14 cellular contexts compared by ENCODE assay signal in the genomic region with DNA sequence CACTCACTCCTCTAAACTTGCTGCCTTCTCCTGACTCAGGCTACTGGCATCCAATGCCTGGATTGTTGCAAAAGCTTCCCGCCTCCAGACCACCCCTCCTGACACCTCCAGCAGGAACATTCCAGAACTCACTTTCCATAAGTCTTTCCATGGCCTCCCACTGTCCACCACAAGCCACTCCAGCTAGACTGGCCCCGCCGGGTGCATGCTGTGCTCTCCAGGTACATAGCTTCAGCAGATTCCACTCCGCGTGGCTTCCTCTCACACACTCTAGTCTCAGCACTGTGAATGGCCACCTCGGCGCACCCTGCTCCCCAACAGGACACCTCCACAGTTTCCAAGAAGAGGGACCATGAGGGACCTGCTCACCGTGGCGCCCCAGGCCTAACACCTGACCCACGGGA. TPM values are rescaled to one million over a fixed set of nuclear protein-coding genes. Genes with fewer than 3 reads are reported as not detected.
DNase-seq lines count a peak whose midpoint lies in the region; ATAC-seq and TF ChIP-seq lines count a peak whose summit lies in the region.
"Had no signal": no experiment of that assay in that cellular context is flagged by ENCODE, and none has a peak within 500 bp of the region (broad histone marks: within the 10 kb centered on the region; RNA-seq: fewer than 3 reads in every experiment).

No MANE protein-coding gene starts in this region.

- H3K4me1 Mint-ChIP-seq in endodermal cell (peaks cover 14% of the 10 kb centered on the region), progenitor cell of endocrine pancreas (ENCODE audit: low read depth) (peaks cover 25% of the 10 kb centered on the region)

- H3K4me3 ChIP-seq in PC-3 (ENCODE audit: low read length) (no peak overlapping the region), endodermal cell (ENCODE audit: low read length) (no peak overlapping the region)
- H3K4me3 ChIP-seq: colonic mucosa, ovary had no signal

- no peaks in the 10 kb centered on the region for H3K27me3 ChIP-seq in PC-3 (ENCODE audit: low read length)
- no peaks in the 10 kb centered on the region for H3K27me3 ChIP-seq in endodermal cell (ENCODE audit: control insufficient read depth, insufficient read depth, low read length, poor library complexity, severe bottlenecking)
- H3K27me3 ChIP-seq: colonic mucosa, ovary had no signal

- no peak overlapping the region for H3K9ac ChIP-seq in PC-3 (ENCODE audit: low read length)
- H3K9ac ChIP-seq in endodermal cell (ENCODE audit: extremely low read depth, low read length, poor library complexity, severe bottlenecking): no peak overlapping the region

- no peaks in the 10 kb centered on the region for H3K9me3 Mint-ChIP-seq in endodermal cell
- H3K9me3 Mint-ChIP-seq in progenitor cell of endocrine pancreas (ENCODE audit: low read depth): no peaks in the 10 kb centered on the region

- H3K4me3 Mint-ChIP-seq in endodermal cell: no peak overlapping the region
- no peak overlapping the region for H3K4me3 Mint-ChIP-seq in progenitor cell of endocrine pancreas (ENCODE audit: low read depth)

- 95 to 96% methylated on average over 5 to 10 of the region's 10 CpGs for WGBS in endodermal cell (ENCODE audit: insufficient coverage in 1 of 2, insufficient read length in 1 of 2), 2 experiments

- POLR2A ChIA-PET in PC-3 (lab: Charles Lee; ENCODE audit: unreplicated experiment): interaction anchor here (0.5 kb wide), 1 partner anchor 25 kb away, joined by 5 read pairs; no protein-coding TSS in a partner anchor

- CTCF ChIA-PET in PC-3 (lab: Charles Lee): no interaction called here

- no peaks in the 10 kb centered on the region for H3K9me2 ChIP-seq in PC-3 (replicated peaks; ENCODE audit: low read length)

- H3K4me1 ChIP-seq in PC-3 (ENCODE audit: insufficient read depth, low read length) (peaks cover 38% of the 10 kb centered on the region), endodermal cell (ENCODE audit: control insufficient read depth, insufficient read depth, low read length) (no peaks in the 10 kb centered on the region)
- H3K4me1 ChIP-seq: colonic mucosa had no signal

- no peak for ATAC-seq in PC-3
- ATAC-seq in HG03175 (IDR thresholded peaks at IDR 0.05; ENCODE audit: unreplicated experiment): no peak
- ATAC-seq in GM21381 (IDR thresholded peaks at IDR 0.05; ENCODE audit: unreplicated experiment): no peak

- peaks cover 76% of the 10 kb centered on the region for H3K36me3 Mint-ChIP-seq in endodermal cell (ENCODE audit: low read depth)
- peaks cover 24% of the 10 kb centered on the region for H3K36me3 Mint-ChIP-seq in progenitor cell of endocrine pancreas (ENCODE audit: insufficient read depth)

- H3K36me3 ChIP-seq in PC-3 (ENCODE audit: low read depth, low read length) (peaks cover 49% of the 10 kb centered on the region), endodermal cell (ENCODE audit: control insufficient read depth, insufficient read depth, low read length) (peaks cover 73% of the 10 kb centered on the region)
- H3K36me3 ChIP-seq: colonic mucosa, ovary had no signal

- H3K27me3 Mint-ChIP-seq in endodermal cell (ENCODE audit: insufficient read depth) (no peaks in the 10 kb centered on the region), progenitor cell of endocrine pancreas (no peaks in the 10 kb centered on the region)

- no peak for TF ChIP-seq CTCF in PC-3 (conservative IDR thresholded peaks at IDR 0.05; ENCODE audit: low read depth, low read length)
- TF ChIP-seq CTCF in endodermal cell (conservative IDR thresholded peaks at IDR 0.05): no peak
- no peak for TF ChIP-seq CTCF in progenitor cell of endocrine pancreas (IDR thresholded peaks at IDR 0.05; ENCODE audit: unreplicated experiment)

- H2AFZ ChIP-seq in PC-3 (ENCODE audit: low read length): no peak overlapping the region

- peaks cover 4% of the 10 kb centered on the region for H3F3A ChIP-seq in PC-3 (ENCODE audit: low read length, unreplicated experiment)

- intact Hi-C loops in PC-3 (cut with micrococcal nuclease): no loop called here

- no TSS peak for BruUV-seq in PC-3 (replicated peaks; lab: Mats Ljungman, UMichigan)

- peak; percentile 63 for DNase-seq in EH (ENCODE audit: low read depth)
- peak; percentile 38 for DNase-seq in PC-3
- DNase-seq in endodermal cell: no peak
- DNase-seq in progenitor cell of endocrine pancreas (ENCODE audit: low spot score, unreplicated experiment): no peak
- DNase-seq in C1 segment of cervical spinal cord (lab: John Stamatoyannopoulos, UW): no peak
- DNase-seq: colonic mucosa; DMS79; left cardiac atrium; NCI-H524; SIG-M5; stimulated activated naive CD8-positive, alpha-beta T cell treated with anti-CD3 and anti-CD28 coated beads, Interleukin-15, Interleukin-2, amounts not matched to agents 100 U/mL and 50 U/mL, for 24 hours had no signal

- H3K9me3 ChIP-seq in PC-3 (ENCODE audit: low read length) (no peaks in the 10 kb centered on the region), endodermal cell (ENCODE audit: control insufficient read depth, low read length) (no peaks in the 10 kb centered on the region)
- H3K9me3 ChIP-seq: colonic mucosa, ovary had no signal

- peaks cover 54% of the 10 kb centered on the region for H3K79me2 ChIP-seq in PC-3 (ENCODE audit: low read length)

- H3K4me2 ChIP-seq in PC-3 (ENCODE audit: low read length): no peak overlapping the region

- no peak overlapping the region for H3K27ac ChIP-seq in PC-3 (ENCODE audit: low read length)
- H3K27ac ChIP-seq in endodermal cell (ENCODE audit: low read depth, low read length): no peak overlapping the region
- H3K27ac ChIP-seq: colonic mucosa, ovary had no signal

- H3K27ac Mint-ChIP-seq in endodermal cell: peak overlapping the region; percentile 82
- H3K27ac Mint-ChIP-seq in progenitor cell of endocrine pancreas: peak overlapping the region; percentile 23

- H4K20me1 ChIP-seq in PC-3 (ENCODE audit: low read length): peaks cover 72% of the 10 kb centered on the region

RNA-seq across cellular contexts. Expression of a gene that starts 25.9 kb away (rescaled TPM):
- total RNA-seq in PC-3 (2014; rRNA removed): 23.3 and 34.6 TPM in 2 replicates
- total RNA-seq in endodermal cell: 10 to 100 TPM; 34.5 to 39.5 TPM
- polyA plus RNA-seq in endodermal cell (2013, experiment 1 of 2): 25.9 TPM
- 24.1 TPM for polyA plus RNA-seq in endodermal cell (2013, experiment 2 of 2)
- total RNA-seq in progenitor cell of endocrine pancreas: 46.5 and 47.7 TPM in 2 replicates

RNA-seq across cellular contexts. Expression of a gene that starts 49.9 kb away (rescaled TPM):
- total RNA-seq in PC-3 (2014; rRNA removed) (0.87 and 2.4 TPM in 2 replicates), endodermal cell (1 to 10 TPM; 1.0 to 1.8 TPM), progenitor cell of endocrine pancreas (4.8 and 5.3 TPM in 2 replicates)
- polyA plus RNA-seq in endodermal cell (2013, experiment 1 of 2): 0.50 TPM
- 0.46 TPM for polyA plus RNA-seq in endodermal cell (2013, experiment 2 of 2)

RNA-seq across cellular contexts. Expression of a gene that starts 58.9 kb away (rescaled TPM):
- total RNA-seq in PC-3 (2014; rRNA removed) (109 and 133 TPM in 2 replicates), endodermal cell (100 to 1,000 TPM; 113 to 118 TPM), progenitor cell of endocrine pancreas (93.8 and 102 TPM in 2 replicates)
- 54.9 TPM for polyA plus RNA-seq in endodermal cell (2013, experiment 1 of 2)
- 52.0 TPM for polyA plus RNA-seq in endodermal cell (2013, experiment 2 of 2)

RNA-seq across cellular contexts. Expression of a gene that starts 59.0 kb away (rescaled TPM):
- 3.5 and 3.9 TPM in 2 replicates for total RNA-seq in PC-3 (2014; rRNA removed)
- 1 to 10 TPM; 1.3 to 1.8 TPM for total RNA-seq in endodermal cell
- 1.8 TPM for polyA plus RNA-seq in endodermal cell (2013, experiment 1 of 2)
- 1.5 TPM for polyA plus RNA-seq in endodermal cell (2013, experiment 2 of 2)
- total RNA-seq in progenitor cell of endocrine pancreas: 4.0 and 4.4 TPM in 2 replicates

Comparison
In these comparisons a context has a peak if more than half of its experiments do, and no peak if none do; other contexts are left out.
1. DNase-seq: peak in EH (single experiment) and PC-3 (single experiment); none in endodermal cell (single experiment), progenitor cell of endocrine pancreas (single experiment) and C1 segment of cervical spinal cord (0 of 14).